Comparison of ENCODE assay signal across 1 cellular context in genomic region chr13:84870190-84870589, GRCh38.
TF ChIP-seq lines count a peak whose summit lies in the region.

No MANE protein-coding gene starts in this region.

TF ChIP-seq in GM23338, 12 proteins besides CTCF, POLR2A, EP300 and RAD21 (continued from another document):
- no peak for TF ChIP-seq REST (IDR thresholded peaks at IDR 0.05; ENCODE audit: unreplicated experiment)
- TF ChIP-seq ZNF462 (CRISPR knock-in tag; IDR thresholded peaks at IDR 0.05) = no peak
- TF ChIP-seq ZNF114 (CRISPR knock-in tag; IDR thresholded peaks at IDR 0.05) = no peak
- no peak for TF ChIP-seq ETS1 (IDR thresholded peaks at IDR 0.05)
TF ChIP-seq in GM23338: peak in this region for 0.
